Comparison of ENCODE assay signal across 23 cellular contexts in the genomic region with DNA sequence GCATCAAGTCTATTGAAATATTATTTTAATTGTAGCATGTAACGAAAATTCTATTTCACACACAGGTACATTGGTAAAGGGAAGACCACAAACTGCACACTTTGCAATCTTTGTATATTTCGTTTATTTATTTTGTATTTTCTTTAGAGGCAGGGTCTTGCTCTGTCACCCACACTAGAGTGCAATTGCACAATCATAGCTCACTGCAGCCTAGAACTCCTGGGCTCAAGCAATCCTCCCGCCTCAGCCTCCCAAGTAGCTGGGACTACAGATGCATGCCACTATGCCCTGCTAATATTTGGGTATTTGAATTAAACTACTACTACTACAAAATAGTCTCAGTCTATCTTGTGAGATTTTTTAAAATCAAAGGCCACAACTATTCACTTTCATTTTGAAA. TPM values are rescaled to one million over a fixed set of nuclear protein-coding genes. Genes with fewer than 3 reads are reported as not detected.
DNase-seq lines count a peak whose midpoint lies in the region; ATAC-seq, FAIRE-seq and TF ChIP-seq lines count a peak whose summit lies in the region.
"Had no signal": no experiment of that assay in that cellular context is flagged by ENCODE, and none has a peak within 500 bp of the region (broad histone marks: within the 10 kb centered on the region; RNA-seq: fewer than 3 reads in every experiment).

No MANE protein-coding gene starts in this region.

- H3K9me3 ChIP-seq in HepG2 (ENCODE audit: low read length) (no peaks in the 10 kb centered on the region), right lobe of liver (no peaks in the 10 kb centered on the region), trophoblast cell (ENCODE audit: insufficient read depth, low read depth, low read length) (no peaks in the 10 kb centered on the region), hepatocyte (ENCODE audit: low read depth) (no peaks in the 10 kb centered on the region)

- H3K36me3 ChIP-seq in HepG2 (replicated peaks in 1 of 2; ENCODE audit: control insufficient read depth in 1 of 2, insufficient read depth in 2 of 2, low read length in 2 of 2) (no peaks in the 10 kb centered on the region), right lobe of liver (no peaks in the 10 kb centered on the region), trophoblast cell (ENCODE audit: control insufficient read depth in 1 of 2, insufficient read depth in 2 of 2, low read length in 2 of 2) (peaks cover 5 to 7% of the 10 kb centered on the region in 2 experiments), hepatocyte (replicated peaks; ENCODE audit: insufficient read depth, low read depth) (no peaks in the 10 kb centered on the region)

- no peak overlapping the region for H2BK12ac ChIP-seq in trophoblast cell (ENCODE audit: low read length)

- no peaks in the 10 kb centered on the region for H3K9me2 ChIP-seq in hepatocyte (replicated peaks; ENCODE audit: insufficient read depth)

- FAIRE-seq in HepG2 (lab: Jason Lieb, UNC) (no peak), H54 (lab: Jason Lieb, UNC) (no peak)
- FAIRE-seq: A549, D721Med, G401.6, GM12891, GM19239 had no signal

- no peak overlapping the region for H3K14ac ChIP-seq in trophoblast cell (ENCODE audit: low read length)

- H3K79me2 ChIP-seq in HepG2 (ENCODE audit: insufficient read depth, low read length) (no peaks in the 10 kb centered on the region), trophoblast cell (ENCODE audit: control insufficient read depth, insufficient read depth, low read length, poor library complexity) (peaks cover 14% of the 10 kb centered on the region), hepatocyte (peaks cover 57% of the 10 kb centered on the region)

- no peak for TF ChIP-seq RAD21 in HepG2 (CRISPR knock-in tag; IDR thresholded peaks at IDR 0.05)

- DNase-seq in HepG2 (ENCODE audit: low spot score) (no peak), right lobe of liver (no peak), dorsolateral prefrontal cortex (no peak), trophoblast cell (no peak), hepatocyte (ENCODE audit: low spot score) (no peak), H54 (ENCODE audit: insufficient read length, low spot score) (no peak)
- DNase-seq in activated T-helper 2 cell treated with anti-CD3 and anti-CD28 coated beads, Interferon-gamma antibody, Interleukin-2, Interleukin-4, amounts not matched to agents 10 μg/mL and 5 μg/mL and 100 μg/mL, durations not matched to agents 14 hours and 24 hours and 36 hours (ENCODE audit: low spot score), result no peak
- DNase-seq: AML-193; Caco-2; Calu3; CD4-positive, alpha-beta T cell; CD8-positive, alpha-beta T cell; GF-D8 had no signal

- no peak overlapping the region for H3K23ac ChIP-seq in trophoblast cell (ENCODE audit: low read length)

- peak overlapping the region; percentile 71 for H3K4ac ChIP-seq in trophoblast cell (ENCODE audit: low read depth, low read length)

- intact Hi-C loops in HepG2 (cut with micrococcal nuclease; ENCODE audit: unreplicated experiment), result no loop called here
- intact Hi-C loops in right lobe of liver (cut with DNase I), result no loop called here
- intact Hi-C loops in activated T-helper 2 cell treated with anti-CD3 and anti-CD28 coated beads, Interferon-gamma antibody, Interleukin-2, Interleukin-4, amounts not matched to agents 10 μg/mL and 5 μg/mL and 100 μg/mL, durations not matched to agents 14 hours and 24 hours and 36 hours (cut with micrococcal nuclease), result loop anchor here (5.0 kb wide), 1 partner anchor 33 kb away; no protein-coding TSS in a partner anchor
- intact Hi-C loops in dorsolateral prefrontal cortex (cut with DNase I), result loop anchor here (5.0 kb wide), 1 partner anchor 42 kb away; the partner anchor contains the start of gene GAB2 (in 2 of the 2)

- H3K27me3 ChIP-seq in HepG2 (ENCODE audit: control insufficient read depth in 1 of 2, insufficient read depth in 2 of 2, low read length in 2 of 2) (no peaks in the 10 kb centered on the region), right lobe of liver (no peaks in the 10 kb centered on the region), dorsolateral prefrontal cortex (no peaks in the 10 kb centered on the region), trophoblast cell (ENCODE audit: insufficient read depth, low read length) (peaks cover 2% of the 10 kb centered on the region), hepatocyte (no peaks in the 10 kb centered on the region)
- H3K27me3 ChIP-seq: BLaER1 treated with 17β-estradiol and CSF1 and Interleukin-3, amounts not matched to agents 10 nM and 100 nM had no signal

- POLR2A ChIA-PET in HepG2 (lab: Yijun Ruan, JAX), result no interaction called here

- H3K27ac Mint-ChIP-seq in activated T-helper 2 cell treated with anti-CD3 and anti-CD28 coated beads, Interferon-gamma antibody, Interleukin-2, Interleukin-4, amounts not matched to agents 10 μg/mL and 5 μg/mL and 100 μg/mL, durations not matched to agents 14 hours and 24 hours and 36 hours, result peak overlapping the region; percentile 7
- H3K27ac Mint-ChIP-seq: B cell; CD4-positive, alpha-beta T cell; CD8-positive, alpha-beta T cell had no signal

- TF ChIP-seq CTCF in HepG2 (CRISPR knock-in tag; IDR thresholded peaks at IDR 0.05), result no peak
- TF ChIP-seq CTCF in right lobe of liver (IDR thresholded peaks at IDR 0.05), result no peak
- TF ChIP-seq CTCF in dorsolateral prefrontal cortex (IDR thresholded peaks at IDR 0.05 in 54 of 56, conservative IDR thresholded peaks at IDR 0.05 in 2 of 56; ENCODE audit: low read depth in 1 of 56, partially characterized antibody in 56 of 56), result no peak
- TF ChIP-seq CTCF in hepatocyte (IDR thresholded peaks at IDR 0.05; ENCODE audit: poor library complexity), result no peak

- H2AFZ ChIP-seq in HepG2 (ENCODE audit: low read length), result no peak overlapping the region
- no peak overlapping the region for H2AFZ ChIP-seq in trophoblast cell (ENCODE audit: insufficient read depth, low read length, poor library complexity)
- H2AFZ ChIP-seq in hepatocyte, result no peak overlapping the region

- no peak overlapping the region for H3K9ac ChIP-seq in HepG2 (ENCODE audit: insufficient read depth, low read depth, low read length)
- no peak overlapping the region for H3K9ac ChIP-seq in trophoblast cell (ENCODE audit: low read length)
- H3K9ac ChIP-seq: BLaER1 treated with 17β-estradiol and CSF1 and Interleukin-3, amounts not matched to agents 10 nM and 100 nM had no signal

- CTCF ChIA-PET in HepG2 (lab: Yijun Ruan, JAX; ENCODE audit: low intra/inter-chr PET ratio, low total read pairs), result no interaction called here

- no peak for ATAC-seq in HepG2
- no peak for ATAC-seq in right lobe of liver
- no peak for ATAC-seq in HG03196 (IDR thresholded peaks at IDR 0.05; ENCODE audit: unreplicated experiment)
- ATAC-seq: A549; CD8-positive, alpha-beta T cell had no signal

- no peaks in the 10 kb centered on the region for H3K27me3 Mint-ChIP-seq in activated T-helper 2 cell treated with anti-CD3 and anti-CD28 coated beads, Interferon-gamma antibody, Interleukin-2, Interleukin-4, amounts not matched to agents 10 μg/mL and 5 μg/mL and 100 μg/mL, durations not matched to agents 14 hours and 24 hours and 36 hours (ENCODE audit: low read depth)
- H3K27me3 Mint-ChIP-seq: B cell; CD4-positive, alpha-beta T cell had no signal

- peaks cover 23% of the 10 kb centered on the region for H3K79me1 ChIP-seq in trophoblast cell (ENCODE audit: low read length)

- H3K27ac ChIP-seq in HepG2 (ENCODE audit: extremely low read length, insufficient read depth, low read length) (no peak overlapping the region), right lobe of liver (no peak overlapping the region), dorsolateral prefrontal cortex (peak overlapping the region in 38 of 59 donors; percentile 0 to 90 (median 76)), trophoblast cell (ENCODE audit: low read depth, low read length) (no peak overlapping the region), hepatocyte (no peak overlapping the region)
- H3K27ac ChIP-seq: 22Rv1; A549; BLaER1 treated with 17β-estradiol and CSF1 and Interleukin-3, amounts not matched to agents 10 nM and 100 nM; C4-2B had no signal

- H2BK5ac ChIP-seq in trophoblast cell (ENCODE audit: low read depth, low read length, poor library complexity), result no peak overlapping the region

- H4K20me1 ChIP-seq in HepG2 (ENCODE audit: insufficient read depth, low read length) (no peaks in the 10 kb centered on the region; the same call in 1 of the 2 replicates), hepatocyte (ENCODE audit: insufficient read depth, poor library complexity, severe bottlenecking) (no peaks in the 10 kb centered on the region)

- H2AK5ac ChIP-seq in trophoblast cell (ENCODE audit: low read length), result no peak overlapping the region

- no peak overlapping the region for H4K12ac ChIP-seq in trophoblast cell (ENCODE audit: low read depth, low read length)

- peaks cover 59% of the 10 kb centered on the region for H3K36me3 Mint-ChIP-seq in activated T-helper 2 cell treated with anti-CD3 and anti-CD28 coated beads, Interferon-gamma antibody, Interleukin-2, Interleukin-4, amounts not matched to agents 10 μg/mL and 5 μg/mL and 100 μg/mL, durations not matched to agents 14 hours and 24 hours and 36 hours (ENCODE audit: low read depth)
- H3K36me3 Mint-ChIP-seq: CD8-positive, alpha-beta T cell had no signal

- H3K9me3 Mint-ChIP-seq in activated T-helper 2 cell treated with anti-CD3 and anti-CD28 coated beads, Interferon-gamma antibody, Interleukin-2, Interleukin-4, amounts not matched to agents 10 μg/mL and 5 μg/mL and 100 μg/mL, durations not matched to agents 14 hours and 24 hours and 36 hours, result peaks cover 26% of the 10 kb centered on the region
- H3K9me3 Mint-ChIP-seq: CD4-positive, alpha-beta T cell; CD8-positive, alpha-beta T cell had no signal

- in situ Hi-C loops in HepG2 (cut with HindIII; ENCODE audit: extremely low pct_ligation_motif_present, low pct_unique_long_range_greater_than_20kb), result no loop called here

- TF ChIP-seq POLR2A in HepG2 (IDR thresholded peaks at IDR 0.05; ENCODE audit: insufficient read depth in 1 of 2, low read depth in 2 of 2, low read length in 2 of 2) (no peak), right lobe of liver (IDR thresholded peaks at IDR 0.05) (no peak), H54 (IDR thresholded peaks at IDR 0.05; ENCODE audit: low read depth, low read length) (no peak)

- H3K4me3 Mint-ChIP-seq in activated T-helper 2 cell treated with anti-CD3 and anti-CD28 coated beads, Interferon-gamma antibody, Interleukin-2, Interleukin-4, amounts not matched to agents 10 μg/mL and 5 μg/mL and 100 μg/mL, durations not matched to agents 14 hours and 24 hours and 36 hours (ENCODE audit: low read depth), result no peak overlapping the region
- H3K4me3 Mint-ChIP-seq: B cell; CD4-positive, alpha-beta T cell; CD8-positive, alpha-beta T cell had no signal

- H3K4me1 ChIP-seq in HepG2 (ENCODE audit: insufficient read depth, low read length) (peaks cover 19% of the 10 kb centered on the region), right lobe of liver (no peaks in the 10 kb centered on the region), trophoblast cell (ENCODE audit: control insufficient read depth in 1 of 2, insufficient read depth in 2 of 2, low read length in 2 of 2) (peaks cover 6 to 20% of the 10 kb centered on the region in 2 experiments), hepatocyte (ENCODE audit: insufficient read depth) (peaks cover 4% of the 10 kb centered on the region)

- WGBS in HepG2 (ENCODE audit: low lambda C conversion rate), result 82% methylated on average over 3 of the region's 3 CpGs
- 42% methylated on average over 3 of the region's 3 CpGs for WGBS in right lobe of liver (ENCODE audit: insufficient coverage, low coverage, low lambda C conversion rate, missing lambda C conversion rate)
- no CpG with 5 or more reads among the region's 3 CpGs for WGBS in trophoblast cell (ENCODE audit: extremely low coverage, insufficient coverage, insufficient read length)
- 75% methylated on average over 3 of the region's 3 CpGs for WGBS in hepatocyte (ENCODE audit: low lambda C conversion rate, missing lambda C conversion rate)

- H3K4me2 ChIP-seq in HepG2 (ENCODE audit: low read depth, low read length) (no peak overlapping the region), trophoblast cell (ENCODE audit: low read length) (no peak overlapping the region), hepatocyte (no peak overlapping the region)
- H3K4me2 ChIP-seq: A549 had no signal

- H4K8ac ChIP-seq in trophoblast cell (ENCODE audit: low read depth, low read length), result no peak overlapping the region

- H3K4me3 ChIP-seq in HepG2 (replicated peaks in 1 of 3; ENCODE audit: insufficient read depth in 1 of 3, low read depth in 2 of 3, low read length in 3 of 3) (no peak overlapping the region), right lobe of liver (no peak overlapping the region), dorsolateral prefrontal cortex (no peak overlapping the region), trophoblast cell (ENCODE audit: low read depth, low read length) (no peak overlapping the region), hepatocyte (no peak overlapping the region)
- H3K4me3 ChIP-seq: A549; BLaER1 treated with 17β-estradiol and CSF1 and Interleukin-3, amounts not matched to agents 10 nM and 100 nM had no signal

- no peak overlapping the region for H3K18ac ChIP-seq in trophoblast cell (ENCODE audit: low read length)

- H3K4me1 Mint-ChIP-seq in activated T-helper 2 cell treated with anti-CD3 and anti-CD28 coated beads, Interferon-gamma antibody, Interleukin-2, Interleukin-4, amounts not matched to agents 10 μg/mL and 5 μg/mL and 100 μg/mL, durations not matched to agents 14 hours and 24 hours and 36 hours (ENCODE audit: low read depth), result peaks cover 64% of the 10 kb centered on the region

- no peak for TF ChIP-seq EP300 in HepG2 (IDR thresholded peaks at IDR 0.05; ENCODE audit: low read depth in 2 of 2, low read length in 2 of 2)
- no peak for TF ChIP-seq EP300 in HepG2 (CRISPR knock-in tag; IDR thresholded peaks at IDR 0.05; ENCODE audit: borderline replicate concordance)

- no peak overlapping the region for H4K91ac ChIP-seq in trophoblast cell (ENCODE audit: low read depth, low read length)

- BruUV-seq in HepG2 (replicated peaks; lab: Mats Ljungman, UMichigan), result no TSS peak

- H2BK120ac ChIP-seq in trophoblast cell (ENCODE audit: insufficient read depth, low read length, poor library complexity), result no peak overlapping the region

RNA-seq across cellular contexts. Expression of gene GAB2, which starts 42.7 kb away (rescaled TPM):
- total RNA-seq in HepG2 (2016; rRNA removed; fragmentation: Illumina TruSeq; extraction: Trizol) (3.2 and 4.1 TPM in 2 replicates), right lobe of liver (10 to 100 TPM in 1 of 6 experiments, 1 to 10 TPM in 5; 3.8 to 10.2 (median 4.5) TPM), dorsolateral prefrontal cortex (100 to 1,000 TPM in 37 of 120 experiments, 10 to 100 TPM in 83; 36.8 to 242 (median 84.6) TPM), hepatocyte (10.2 TPM in 2 replicates)
- total RNA-seq in HepG2 (2016; cell fraction: cytosol; rRNA removed; fragmentation: Illumina TruSeq; extraction: Trizol; ENCODE audit: low read depth), result 0.35 and 0.40 TPM in 2 replicates
- total RNA-seq in HepG2 (2016; cell fraction: insoluble cytoplasmic fraction; rRNA removed; fragmentation: Illumina TruSeq; extraction: Trizol), result 2.7 and 3.2 TPM in 2 replicates
- 1.6 and 1.7 TPM in 2 replicates for total RNA-seq in HepG2 (2016; cell fraction: membrane; rRNA removed; fragmentation: Illumina TruSeq; extraction: Trizol)
- 3.4 and 4.6 TPM in 2 replicates for total RNA-seq in HepG2 (2016; cell fraction: nucleus; rRNA removed; fragmentation: Illumina TruSeq; extraction: Trizol)
- polyA plus RNA-seq in HepG2 (2011; rRNA removed) (7.9 and 8.6 TPM in 2 replicates), hepatocyte (4.9 and 7.8 TPM in 2 replicates)
- 4.7 and 5.6 TPM in 2 replicates for polyA plus RNA-seq in HepG2 (2011; cell fraction: cytosol; rRNA removed)
- 11.5 and 11.7 TPM in 2 replicates for polyA plus RNA-seq in HepG2 (2011; cell fraction: nucleus; rRNA removed)
- 9.4 and 12.0 TPM in 2 replicates for polyA plus RNA-seq in HepG2 (2012)
- polyA plus RNA-seq in HepG2 (2016; cell fraction: cytosol; fragmentation: Illumina TruSeq; extraction: Trizol; ENCODE audit: low read depth), result 0.11 and 0.16 TPM in 2 replicates
- 2.2 TPM in 2 replicates for polyA plus RNA-seq in HepG2 (2016; cell fraction: insoluble cytoplasmic fraction; fragmentation: Illumina TruSeq; extraction: Trizol; ENCODE audit: low read depth)
- 0.73 and 0.90 TPM in 2 replicates for polyA plus RNA-seq in HepG2 (2016; cell fraction: membrane; fragmentation: Illumina TruSeq; extraction: Trizol; ENCODE audit: low read depth)
- polyA plus RNA-seq in HepG2 (2016; cell fraction: nucleus; fragmentation: Illumina TruSeq; extraction: Trizol; ENCODE audit: insufficient read depth, low read depth), result 3.2 and 4.9 TPM in 2 replicates
- 10.0 and 14.5 TPM in 2 replicates for polyA minus RNA-seq in HepG2 (2011; rRNA and poly(A)+ RNA removed; ENCODE audit: low replicate concordance)
- polyA minus RNA-seq in HepG2 (2011; cell fraction: cytosol; rRNA and poly(A)+ RNA removed), result 5.8 and 6.6 TPM in 2 replicates
- polyA minus RNA-seq in HepG2 (2011; cell fraction: nucleus; rRNA and poly(A)+ RNA removed), result 11.7 and 15.5 TPM in 2 replicates
- total RNA-seq in activated T-helper 2 cell treated with anti-CD3 and anti-CD28 coated beads, Interferon-gamma antibody, Interleukin-2, Interleukin-4, amounts not matched to agents 10 μg/mL and 5 μg/mL and 100 μg/mL, durations not matched to agents 14 hours and 24 hours and 36 hours, result 32.8 and 33.2 TPM in 2 replicates
- 105 and 110 TPM in 2 replicates for polyA plus RNA-seq in trophoblast cell (2013)

Comparison
In these comparisons a context has a peak if more than half of its experiments do, and no peak if none do; other contexts are left out.
1. H3K27ac ChIP-seq: peak in dorsolateral prefrontal cortex (38 of 59); none in HepG2 (single experiment), right lobe of liver (0 of 3), trophoblast cell (single experiment) and hepatocyte (single experiment).
2. intact Hi-C loops: an anchor here in activated T-helper 2 cell treated with anti-CD3 and anti-CD28 coated beads, Interferon-gamma antibody, Interleukin-2, Interleukin-4, amounts not matched to agents 10 μg/mL and 5 μg/mL and 100 μg/mL, durations not matched to agents 14 hours and 24 hours and 36 hours (5.0 kb wide) and dorsolateral prefrontal cortex (5.0 kb wide); none called in HepG2 and right lobe of liver.